33 cellular contexts compared by ENCODE assay signal in genomic region chr14:49418789-49419188, GRCh38.
"Had no signal": no experiment of that assay in that cellular context is flagged by ENCODE, and none has a peak within 500 bp of the region (broad histone marks: within the 10 kb centered on the region; RNA-seq: fewer than 3 reads in every experiment).

No MANE protein-coding gene starts in this region.

- H3K4me1 Mint-ChIP-seq: activated naive CD8-positive, alpha-beta T cell treated with anti-CD3 and anti-CD28 coated beads, Interleukin-2, amount 10 ng/mL, durations not matched to agents 7 days and 5 days had no signal

- DNase-seq: activated CD4-positive, alpha-beta T cell treated with anti-CD3 and anti-CD28 coated beads for 4 hours; activated CD4-positive, alpha-beta T cell treated with anti-CD3 and anti-CD28 coated beads, Interleukin-2, amount 50 U/mL, for 1 hour; activated CD4-positive, CD25-positive, alpha-beta regulatory T cell; activated CD8-positive, alpha-beta T cell treated with anti-CD3 and anti-CD28 coated beads, Interleukin-2, amount 10 ng/mL, durations not matched to agents 7 days and 5 days; activated effector memory CD4-positive, alpha-beta T cell treated with anti-CD3 and anti-CD28 coated beads, Interleukin-2, amount 50 U/mL, for 16 hours; activated naive CD4-positive, alpha-beta T cell; activated naive CD4-positive, alpha-beta T cell treated with anti-CD3 and anti-CD28 coated beads, Interleukin-2, amount 50 U/mL, for 16 hours; activated naive CD8-positive, alpha-beta T cell treated with anti-CD3 and anti-CD28 coated beads, Interleukin-2, amount 10 ng/mL, durations not matched to agents 7 days and 5 days; adrenal gland; body of pancreas; caudate nucleus; cerebellar nuclear complex; MM.1S; MV-4-11; NCI-H1092; NCI-H1436 treated with DMSO at 0.1 percent for 48 hours; NCI-H1694 treated with DMSO at 0.1 percent for 48 hours; NCI-H2029 treated with DMSO at 0.1 percent for 48 hours; NCI-H2107; NCI-H2171; NCI-H510A; NCI-H526; NCI-H748 treated with DMSO at 0.1 percent for 48 hours; NK-92 treated with Interleukin-12 subunit alpha and Interleukin-12 subunit beta, amount 100 ng/mL, for 24 hours; PC-3; Peyer's patch; SIG-M5; SW 1271; T-helper 1 cell; T-helper 2 cell; T-helper 9 cell; WERI-Rb-1 had no signal

- H3K9me3 Mint-ChIP-seq: activated naive CD8-positive, alpha-beta T cell treated with anti-CD3 and anti-CD28 coated beads, Interleukin-2, amount 10 ng/mL, durations not matched to agents 7 days and 5 days had no signal

- H3K4me3 Mint-ChIP-seq: activated CD8-positive, alpha-beta T cell treated with anti-CD3 and anti-CD28 coated beads, Interleukin-2, amount 10 ng/mL, durations not matched to agents 7 days and 5 days; activated naive CD8-positive, alpha-beta T cell treated with anti-CD3 and anti-CD28 coated beads, Interleukin-2, amount 10 ng/mL, durations not matched to agents 7 days and 5 days had no signal

- H3K36me3 Mint-ChIP-seq: activated naive CD8-positive, alpha-beta T cell treated with anti-CD3 and anti-CD28 coated beads, Interleukin-2, amount 10 ng/mL, durations not matched to agents 7 days and 5 days had no signal

- ATAC-seq: activated CD8-positive, alpha-beta T cell treated with anti-CD3 and anti-CD28 coated beads, Interleukin-2, amount 10 ng/mL, durations not matched to agents 7 days and 5 days; body of pancreas; PC-3; Right ventricle myocardium inferior had no signal

- H3K27ac Mint-ChIP-seq: activated CD8-positive, alpha-beta T cell treated with anti-CD3 and anti-CD28 coated beads, Interleukin-2, amount 10 ng/mL, durations not matched to agents 7 days and 5 days; activated naive CD8-positive, alpha-beta T cell treated with anti-CD3 and anti-CD28 coated beads, Interleukin-2, amount 10 ng/mL, durations not matched to agents 7 days and 5 days had no signal
